In the genomic region with DNA sequence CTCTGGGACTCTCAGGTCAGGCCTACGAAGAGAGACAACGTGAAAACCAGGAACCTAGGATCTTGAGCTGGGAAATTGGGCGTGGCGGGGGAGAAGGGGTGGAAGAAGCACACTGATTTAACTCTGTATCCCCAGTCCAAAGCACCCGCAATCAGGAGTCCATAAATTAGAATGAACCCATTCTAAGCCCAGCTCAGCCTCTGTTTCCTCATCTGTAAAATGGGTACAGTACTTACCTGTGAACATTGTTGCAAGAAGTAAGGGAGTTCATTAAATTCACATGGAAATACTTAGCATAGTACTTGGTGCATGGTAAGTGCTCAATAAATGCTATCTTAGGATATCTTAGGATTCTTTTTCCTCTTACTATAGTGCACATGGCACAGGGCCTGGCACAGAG, we compare ENCODE assay signal across 20 cellular contexts.
DNase-seq lines count a peak whose midpoint lies in the region; ATAC-seq, FAIRE-seq and TF ChIP-seq lines count a peak whose summit lies in the region.
"Had no signal": no experiment of that assay in that cellular context is flagged by ENCODE, and none has a peak within 500 bp of the region (broad histone marks: within the 10 kb centered on the region; RNA-seq: fewer than 3 reads in every experiment).

No MANE protein-coding gene starts in this region.

- DNase-seq in activated CD8-positive, alpha-beta memory T cell treated with anti-CD3 and anti-CD28 coated beads, Interleukin-2, amount 10 ng/mL, durations not matched to agents 7 days and 5 days: no peak
- DNase-seq in activated CD8-positive, alpha-beta memory T cell treated with anti-CD3 and anti-CD28 coated beads for 24 hours: no peak
- DNase-seq in astrocyte (ENCODE audit: low read depth): no peak
- no peak for DNase-seq in smooth muscle cell (lab: John Stamatoyannopoulos, UW; ENCODE audit: unreplicated experiment)
- DNase-seq in stimulated activated naive CD4-positive, alpha-beta T cell (lab: John Stamatoyannopoulos, UW): no peak
- DNase-seq in OCI-M2 (lab: John Stamatoyannopoulos, UW; ENCODE audit: unreplicated experiment): no peak
- no peak for DNase-seq in activated T-cell treated with anti-CD3 and anti-CD28 coated beads, Interleukin-2, amount 50 U/mL, for 72 hours
- DNase-seq: C1 segment of cervical spinal cord, NCI-H1048, NCI-H187 treated with DMSO at 0.1 percent for 48 hours, NCI-H226, SJCRH30, substantia nigra, WERI-Rb-1 had no signal

- H3K4me1 ChIP-seq in HUES6 (ENCODE audit: control insufficient read depth, insufficient read depth, low read length): peaks cover 54% of the 10 kb centered on the region
- peaks cover 27% of the 10 kb centered on the region for H3K4me1 ChIP-seq in astrocyte (ENCODE audit: insufficient read depth, low read length)
- H3K4me1 ChIP-seq in smooth muscle cell (ENCODE audit: low read depth): peaks cover 13% of the 10 kb centered on the region

- H3F3A ChIP-seq in smooth muscle cell (ENCODE audit: low read depth): peaks cover 30% of the 10 kb centered on the region

- no peak overlapping the region for H3K4me2 ChIP-seq in astrocyte (ENCODE audit: low read length)
- H3K4me2 ChIP-seq in smooth muscle cell: peak overlapping the region; percentile 72

- no peaks in the 10 kb centered on the region for H3K27me3 Mint-ChIP-seq in activated CD8-positive, alpha-beta memory T cell treated with anti-CD3 and anti-CD28 coated beads, Interleukin-2, amount 10 ng/mL, durations not matched to agents 7 days and 5 days
- peaks cover 2% of the 10 kb centered on the region for H3K27me3 Mint-ChIP-seq in astrocyte (ENCODE audit: low read depth, unreplicated experiment)
- H3K27me3 Mint-ChIP-seq in activated T-cell treated with anti-CD3 and anti-CD28 coated beads, Interleukin-2, amount 50 U/mL, for 72 hours (ENCODE audit: low read depth): peaks cover 33% of the 10 kb centered on the region

- over 99% methylated on average over 5 of the region's 5 CpGs for WGBS in smooth muscle cell (ENCODE audit: low lambda C conversion rate)

- no peak overlapping the region for H3K4me3 ChIP-seq in HUES6 (ENCODE audit: low read depth, low read length)
- no peak overlapping the region for H3K4me3 ChIP-seq in astrocyte (ENCODE audit: insufficient read depth, low read depth, low read length)
- H3K4me3 ChIP-seq in smooth muscle cell: no peak overlapping the region
- H3K4me3 ChIP-seq: SJCRH30 had no signal

- H3K36me3 ChIP-seq in HUES6 (ENCODE audit: control insufficient read depth, insufficient read depth, low read length): no peaks in the 10 kb centered on the region
- no peaks in the 10 kb centered on the region for H3K36me3 ChIP-seq in astrocyte (ENCODE audit: insufficient read depth, low read length)
- no peaks in the 10 kb centered on the region for H3K36me3 ChIP-seq in smooth muscle cell (ENCODE audit: low read depth)
- H3K36me3 ChIP-seq: neutrophil, SJCRH30, WERI-Rb-1 had no signal

- H4K20me1 ChIP-seq in astrocyte (ENCODE audit: insufficient read depth, low read length) (no peaks in the 10 kb centered on the region), smooth muscle cell (ENCODE audit: low read depth) (no peaks in the 10 kb centered on the region)

- no peaks in the 10 kb centered on the region for H3K79me2 ChIP-seq in astrocyte (ENCODE audit: insufficient read depth, low read length)
- H3K79me2 ChIP-seq in smooth muscle cell (ENCODE audit: low read depth): no peaks in the 10 kb centered on the region

- H2AFZ ChIP-seq in astrocyte (ENCODE audit: low read depth, low read length) (no peak overlapping the region), smooth muscle cell (ENCODE audit: low read depth) (no peak overlapping the region)

- H3K9me3 ChIP-seq in HUES6 (ENCODE audit: control insufficient read depth, insufficient read depth, low read depth, low read length) (no peaks in the 10 kb centered on the region), astrocyte (ENCODE audit: insufficient read depth, low read depth, low read length) (no peaks in the 10 kb centered on the region), smooth muscle cell (replicated peaks; ENCODE audit: low read depth) (no peaks in the 10 kb centered on the region)
- H3K9me3 ChIP-seq: neutrophil, SJCRH30 had no signal

- peaks cover 2% of the 10 kb centered on the region for H3K9me3 Mint-ChIP-seq in activated CD8-positive, alpha-beta memory T cell treated with anti-CD3 and anti-CD28 coated beads, Interleukin-2, amount 10 ng/mL, durations not matched to agents 7 days and 5 days (ENCODE audit: low read depth)
- H3K9me3 Mint-ChIP-seq in astrocyte (ENCODE audit: unreplicated experiment): no peaks in the 10 kb centered on the region
- H3K9me3 Mint-ChIP-seq in activated T-cell treated with anti-CD3 and anti-CD28 coated beads, Interleukin-2, amount 50 U/mL, for 72 hours: peaks cover 2% of the 10 kb centered on the region in 2 donors

- peaks cover 44% of the 10 kb centered on the region for H3K4me1 Mint-ChIP-seq in activated CD8-positive, alpha-beta memory T cell treated with anti-CD3 and anti-CD28 coated beads, Interleukin-2, amount 10 ng/mL, durations not matched to agents 7 days and 5 days
- H3K4me1 Mint-ChIP-seq in astrocyte (ENCODE audit: low read depth, unreplicated experiment): peaks cover 18% of the 10 kb centered on the region
- peaks cover 52% of the 10 kb centered on the region for H3K4me1 Mint-ChIP-seq in activated T-cell treated with anti-CD3 and anti-CD28 coated beads, Interleukin-2, amount 50 U/mL, for 72 hours (ENCODE audit: low read depth)

- CTCF ChIA-PET in activated CD8-positive, alpha-beta memory T cell treated with anti-CD3 and anti-CD28 coated beads, Interleukin-2, amount 10 ng/mL, durations not matched to agents 7 days and 5 days (lab: Charles Lee): no interaction called here

- FAIRE-seq in astrocyte (lab: Jason Lieb, UNC): peak; percentile 84
- FAIRE-seq: G401.6, islet of Langerhans, urothelium cell line had no signal

- H3K27ac ChIP-seq in HUES6 (ENCODE audit: low read depth, low read length) (peak overlapping the region; percentile 80), astrocyte (ENCODE audit: low read depth, low read length) (no peak overlapping the region), smooth muscle cell (ENCODE audit: low read depth) (peak overlapping the region; percentile 77)

- TF ChIP-seq CTCF in astrocyte (IDR thresholded peaks at IDR 0.05; ENCODE audit: insufficient read depth, low read depth, low read length): no peak
- TF ChIP-seq CTCF in smooth muscle cell (IDR thresholded peaks at IDR 0.05; ENCODE audit: borderline replicate concordance, insufficient read depth, poor library complexity, severe bottlenecking): no peak

- no peak for ATAC-seq in activated CD8-positive, alpha-beta memory T cell treated with anti-CD3 and anti-CD28 coated beads, Interleukin-2, amount 10 ng/mL, durations not matched to agents 7 days and 5 days
- no peak for ATAC-seq in activated T-cell treated with anti-CD3 and anti-CD28 coated beads, Interleukin-2, amount 50 U/mL, for 72 hours (replicated peaks in 1 of 2)
- ATAC-seq: Panc1 had no signal

- H3K27me3 ChIP-seq in HUES6 (ENCODE audit: control insufficient read depth, insufficient read depth, low read length) (no peaks in the 10 kb centered on the region), astrocyte (ENCODE audit: insufficient read depth, low read length) (no peaks in the 10 kb centered on the region), smooth muscle cell (ENCODE audit: low read depth) (no peaks in the 10 kb centered on the region)
- H3K27me3 ChIP-seq: neutrophil, SJCRH30 had no signal

- peak overlapping the region; percentile 97 for H3K27ac Mint-ChIP-seq in activated CD8-positive, alpha-beta memory T cell treated with anti-CD3 and anti-CD28 coated beads, Interleukin-2, amount 10 ng/mL, durations not matched to agents 7 days and 5 days
- H3K27ac Mint-ChIP-seq in astrocyte (ENCODE audit: unreplicated experiment): no peak overlapping the region
- H3K27ac Mint-ChIP-seq in activated T-cell treated with anti-CD3 and anti-CD28 coated beads, Interleukin-2, amount 50 U/mL, for 72 hours: no peak overlapping the region

- H3K36me3 Mint-ChIP-seq in activated CD8-positive, alpha-beta memory T cell treated with anti-CD3 and anti-CD28 coated beads, Interleukin-2, amount 10 ng/mL, durations not matched to agents 7 days and 5 days: no peaks in the 10 kb centered on the region
- no peaks in the 10 kb centered on the region for H3K36me3 Mint-ChIP-seq in astrocyte (ENCODE audit: low read depth, unreplicated experiment)
- H3K36me3 Mint-ChIP-seq in activated T-cell treated with anti-CD3 and anti-CD28 coated beads, Interleukin-2, amount 50 U/mL, for 72 hours (ENCODE audit: insufficient read depth in 2 of 2): peaks cover 0 to 4% of the 10 kb centered on the region in 2 donors

- H3K9ac ChIP-seq in HUES6 (ENCODE audit: low read length) (peak overlapping the region; percentile 62), astrocyte (ENCODE audit: low read length) (no peak overlapping the region), smooth muscle cell (ENCODE audit: low read depth) (no peak overlapping the region)

- no peak overlapping the region for H3K4me3 Mint-ChIP-seq in activated CD8-positive, alpha-beta memory T cell treated with anti-CD3 and anti-CD28 coated beads, Interleukin-2, amount 10 ng/mL, durations not matched to agents 7 days and 5 days
- no peak overlapping the region for H3K4me3 Mint-ChIP-seq in astrocyte (ENCODE audit: unreplicated experiment)
- H3K4me3 Mint-ChIP-seq in activated T-cell treated with anti-CD3 and anti-CD28 coated beads, Interleukin-2, amount 50 U/mL, for 72 hours: peak overlapping the region in 1 of 2 donors; percentile 19
